In the genomic region with DNA sequence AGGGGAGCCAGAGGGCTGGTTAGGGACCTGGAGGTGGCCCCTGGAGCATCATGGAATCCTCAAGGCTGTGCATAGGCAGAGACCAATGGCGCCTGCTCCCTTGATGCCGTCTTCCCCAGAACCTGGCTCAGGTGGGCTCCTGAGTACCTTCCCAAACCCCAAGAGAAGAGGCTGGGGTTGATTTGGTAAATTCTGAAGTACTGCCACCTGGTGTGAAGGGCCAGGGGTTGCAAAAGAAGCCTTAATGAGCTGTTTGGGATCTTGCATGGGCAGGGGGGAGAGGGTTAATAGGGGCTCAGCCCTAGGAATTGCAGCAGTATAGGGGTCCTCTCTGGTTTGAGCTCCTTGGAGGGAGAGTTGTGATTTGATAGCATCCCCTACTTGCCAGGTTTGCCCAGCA, we compare ENCODE assay signal across 28 cellular contexts. TPM values are rescaled to one million over a fixed set of nuclear protein-coding genes. Genes with fewer than 3 reads are reported as not detected.
DNase-seq lines count a peak whose midpoint lies in the region; ATAC-seq, FAIRE-seq and TF ChIP-seq lines count a peak whose summit lies in the region.
"Had no signal": no experiment of that assay in that cellular context is flagged by ENCODE, and none has a peak within 500 bp of the region (broad histone marks: within the 10 kb centered on the region; RNA-seq: fewer than 3 reads in every experiment).

No MANE protein-coding gene starts in this region.

- no peaks in the 10 kb centered on the region for H3K79me2 ChIP-seq in GM12878 (ENCODE audit: control insufficient read depth, insufficient read depth, low read length)

- no peaks in the 10 kb centered on the region for H3K36me3 ChIP-seq in BE2C
- H3K36me3 ChIP-seq in GM12878 (ENCODE audit: control insufficient read depth in 2 of 2, insufficient read depth in 2 of 2, low read length in 1 of 2) = no peaks in the 10 kb centered on the region; a peak in 1 of 4 replicates
- H3K36me3 ChIP-seq in mucosa of stomach (ENCODE audit: control insufficient read depth, insufficient read depth, low read length) = no peaks in the 10 kb centered on the region
- H3K36me3 ChIP-seq: cardiac muscle cell, HAP-1, spleen had no signal

- H3K4me1 ChIP-seq in BE2C = no peaks in the 10 kb centered on the region
- peaks cover 3% of the 10 kb centered on the region; the same call in 1 of the 2 replicates for H3K4me1 ChIP-seq in GM12878 (ENCODE audit: control insufficient read depth, insufficient read depth, low read length)
- peaks cover 82% of the 10 kb centered on the region for H3K4me1 ChIP-seq in mucosa of stomach (ENCODE audit: control insufficient read depth, insufficient read depth, low read length)
- H3K4me1 ChIP-seq: HAP-1 had no signal

- DNase-seq in BE2C (no peak), GM13977 (ENCODE audit: low spot score) (no peak), GM12878 (ENCODE audit: low read depth, low spot score) (no peak), DMS53 treated with DMSO at 0.1 percent for 48 hours (lab: John Stamatoyannopoulos, UW; ENCODE audit: unreplicated experiment) (no peak), H4 (ENCODE audit: low spot score) (no peak), HFFc6 (no peak), NCI-H524 (lab: John Stamatoyannopoulos, UW) (no peak)
- DNase-seq: activated CD4-positive, alpha-beta T cell treated with anti-CD3 and anti-CD28 coated beads, Interleukin-2, amount 10 ng/mL, durations not matched to agents 24 days and 14 days; activated naive CD4-positive, alpha-beta T cell treated with anti-CD3 and anti-CD28 coated beads, Interleukin-2, amount 50 U/mL, for 16 hours; amygdala; Calu3; mammary epithelial cell; NCI-H1048; NCI-H1930; NCI-H2227 treated with DMSO at 0.1 percent for 48 hours; NCI-H748 treated with DMSO at 0.1 percent for 48 hours; occipital lobe; SK-N-SH; spleen; stimulated activated CD4-positive, alpha-beta T cell treated with anti-CD3 and anti-CD28 coated beads, Interleukin-2, amount 100 ng/mL, for 48 hours; T-helper 17 cell had no signal

- no peak for TF ChIP-seq EP300 in GM12878 (IDR thresholded peaks at IDR 0.05; ENCODE audit: borderline replicate concordance in 1 of 2, control insufficient read depth in 1 of 2, low read depth in 2 of 2, low read length in 2 of 2)

- H3K27ac ChIP-seq in GM12878 (ENCODE audit: control insufficient read depth, insufficient read depth) = no peak overlapping the region
- H3K27ac ChIP-seq: C4-2B, cardiac muscle cell, spleen had no signal

- peak; percentile 49 for ATAC-seq in GM12878
- ATAC-seq: stimulated activated memory B cell treated with anti-CD40 and anti-IgM and Interleukin-4, amounts not matched to agents 10 μg/mL and 1 μg/mL and 100 μg/mL, for 72 hours; T-helper 17 cell had no signal

- no peak overlapping the region for H3K4me3 Mint-ChIP-seq in HFFc6
- H3K4me3 Mint-ChIP-seq: activated CD4-positive, alpha-beta T cell treated with anti-CD3 and anti-CD28 coated beads, Interleukin-2, amount 10 ng/mL, durations not matched to agents 24 days and 14 days; dendritic cell treated with granulocyte-macrophage colony-stimulating factor and Interleukin-4, amounts not matched to agents 40 ng/mL and 50 ng/mL, for 4 days; stimulated activated memory B cell treated with anti-CD40 and anti-IgM and Interleukin-4, amounts not matched to agents 10 μg/mL and 1 μg/mL and 100 μg/mL, for 72 hours; T-helper 17 cell had no signal

- H4K20me1 ChIP-seq in GM12878 (ENCODE audit: control insufficient read depth, insufficient read depth) = no peaks in the 10 kb centered on the region

- no peak for FAIRE-seq in GM12878 (lab: Jason Lieb, UNC)
- FAIRE-seq: urothelium cell line had no signal

- peaks cover 19% of the 10 kb centered on the region for H3K4me1 Mint-ChIP-seq in HFFc6 (ENCODE audit: low read depth)
- H3K4me1 Mint-ChIP-seq: stimulated activated memory B cell treated with anti-CD40 and anti-IgM and Interleukin-4, amounts not matched to agents 10 μg/mL and 1 μg/mL and 100 μg/mL, for 72 hours had no signal

- no peaks in the 10 kb centered on the region for H3K36me3 Mint-ChIP-seq in HFFc6 (ENCODE audit: low read depth)

- POLR2A ChIA-PET in GM12878 (lab: Charles Lee) = no interaction called here

- peaks cover 6% of the 10 kb centered on the region for H3K27me3 Mint-ChIP-seq in HFFc6 (ENCODE audit: insufficient read depth)
- H3K27me3 Mint-ChIP-seq: dendritic cell treated with granulocyte-macrophage colony-stimulating factor and Interleukin-4, amounts not matched to agents 40 ng/mL and 50 ng/mL, for 4 days; stimulated activated memory B cell treated with anti-CD40 and anti-IgM and Interleukin-4, amounts not matched to agents 10 μg/mL and 1 μg/mL and 100 μg/mL, for 72 hours; T-helper 17 cell had no signal

- H3K4me2 ChIP-seq in GM12878 (ENCODE audit: control insufficient read depth, insufficient read depth) = no peak overlapping the region
- H3K4me2 ChIP-seq: SK-N-SH had no signal

- RAD21 ChIA-PET in GM12878 (lab: Charles Lee; ENCODE audit: unreplicated experiment) = interaction anchor here (0.9 to 1.2 kb wide), 2 partner anchors 13 to 58 kb away, joined by 3 to 7 read pairs; no protein-coding TSS in a partner anchor

- peak; percentile 39 for TF ChIP-seq RAD21 in GM12878 (IDR thresholded peaks at IDR 0.05; ENCODE audit: insufficient read depth, low read depth, low read length)

- TF ChIP-seq CTCF in BE2C (IDR thresholded peaks at IDR 0.05; ENCODE audit: low read depth, low read length) (peak; percentile 13; the same call in 1 of the 2 replicates), GM13977 (IDR thresholded peaks at IDR 0.05; ENCODE audit: extremely low read depth, insufficient read depth, missing control alignments) (peak; percentile 19), GM12878 (IDR thresholded peaks at IDR 0.05 in 2 of 3, conservative IDR thresholded peaks at IDR 0.05 in 1 of 3; ENCODE audit: control insufficient read depth in 2 of 3, extremely low read depth in 1 of 3, insufficient read depth in 1 of 3, low read depth in 3 of 3, low read length in 3 of 3) (peak in 1 of 3 experiments; percentile 19; a peak in 1 of 6 replicates), HFFc6 (IDR thresholded peaks at IDR 0.05) (no peak)

- H3K9me3 Mint-ChIP-seq in HFFc6 = no peaks in the 10 kb centered on the region
- H3K9me3 Mint-ChIP-seq: activated CD4-positive, alpha-beta T cell treated with anti-CD3 and anti-CD28 coated beads, Interleukin-2, amount 10 ng/mL, durations not matched to agents 24 days and 14 days; dendritic cell treated with granulocyte-macrophage colony-stimulating factor and Interleukin-4, amounts not matched to agents 40 ng/mL and 50 ng/mL, for 4 days; stimulated activated memory B cell treated with anti-CD40 and anti-IgM and Interleukin-4, amounts not matched to agents 10 μg/mL and 1 μg/mL and 100 μg/mL, for 72 hours had no signal

- TF ChIP-seq POLR2A in GM12878 (IDR thresholded peaks at IDR 0.05; ENCODE audit: low read depth, low read length) = no peak

- H3K4me3 ChIP-seq in BE2C (ENCODE audit: low read depth, low read length) = no peak overlapping the region
- H3K4me3 ChIP-seq in GM12878 = no peak overlapping the region
- H3K4me3 ChIP-seq in mucosa of stomach (ENCODE audit: low read length) = no peak overlapping the region
- H3K4me3 ChIP-seq: cardiac muscle cell, HAP-1, spleen had no signal

- CTCF ChIA-PET in GM12878 (lab: Yijun Ruan, JAX) = interaction anchor here (0.8 to 1.2 kb wide), 6 partner anchors 9 to 73 kb away, joined by 3 to 11 read pairs (median 4); no protein-coding TSS in a partner anchor

- in situ Hi-C loops in GM13977 (cut with MboI; ENCODE audit: low pct_unique_long_range_greater_than_20kb, low sequenced_read_pairs, unreplicated experiment) (no loop called here), GM12878 (cut with MboI) (loop anchor here (25.0 kb wide), 1 partner anchor 810 kb away; no protein-coding TSS in a partner anchor)

- intact Hi-C loops in GM12878 (cut with micrococcal nuclease; ENCODE audit: unreplicated experiment) = no loop called here

- 73% methylated on average over 2 of the region's 2 CpGs for WGBS in GM12878 (ENCODE audit: insufficient coverage, insufficient replicate concordance, low lambda C conversion rate, missing lambda C conversion rate)

- no peak overlapping the region for H3K27ac Mint-ChIP-seq in HFFc6
- H3K27ac Mint-ChIP-seq: activated CD4-positive, alpha-beta T cell treated with anti-CD3 and anti-CD28 coated beads, Interleukin-2, amount 10 ng/mL, durations not matched to agents 24 days and 14 days; dendritic cell treated with granulocyte-macrophage colony-stimulating factor and Interleukin-4, amounts not matched to agents 40 ng/mL and 50 ng/mL, for 4 days; stimulated activated memory B cell treated with anti-CD40 and anti-IgM and Interleukin-4, amounts not matched to agents 10 μg/mL and 1 μg/mL and 100 μg/mL, for 72 hours; T-helper 17 cell had no signal

- H3K9me3 ChIP-seq in BE2C = no peaks in the 10 kb centered on the region
- H3K9me3 ChIP-seq in GM12878 (replicated peaks; ENCODE audit: control insufficient read depth, insufficient read depth, low read length) = no peaks in the 10 kb centered on the region
- H3K9me3 ChIP-seq in mucosa of stomach (ENCODE audit: control insufficient read depth, low read length) = no peaks in the 10 kb centered on the region
- H3K9me3 ChIP-seq: HAP-1, SK-N-SH, spleen had no signal

- H3K9ac ChIP-seq in GM12878 (ENCODE audit: control insufficient read depth, insufficient read depth, low read length) = no peak overlapping the region
- peak overlapping the region; percentile 59 for H3K9ac ChIP-seq in mucosa of stomach (ENCODE audit: low read length)
- H3K9ac ChIP-seq: SK-N-SH had no signal

- H3K27me3 ChIP-seq in BE2C = no peaks in the 10 kb centered on the region
- H3K27me3 ChIP-seq in GM12878 (replicated peaks in 1 of 2; ENCODE audit: control insufficient read depth in 2 of 2, insufficient read depth in 2 of 2, low read length in 1 of 2) = no peaks in the 10 kb centered on the region
- H3K27me3 ChIP-seq in mucosa of stomach (ENCODE audit: control insufficient read depth, insufficient read depth, low read length) = no peaks in the 10 kb centered on the region
- H3K27me3 ChIP-seq: cardiac muscle cell had no signal

- SMC1A ChIA-PET in GM12878 (lab: Charles Lee; ENCODE audit: uncharacterized antibody, unreplicated experiment) = interaction anchor here (1.0 to 2.0 kb wide), 4 partner anchors 53 to 126 kb away, joined by 3 to 13 read pairs (median 5); partner anchors contain the start of gene CYSTM1

- BruUV-seq in GM12878 (replicated peaks; lab: Mats Ljungman, UMichigan) = no TSS peak

- H2AFZ ChIP-seq in GM12878 (ENCODE audit: control insufficient read depth, low read depth, low read length) = no peak overlapping the region

RNA-seq across cellular contexts. Expression of gene CYSTM1, which starts 52.1 kb away (rescaled TPM):
- 72.8 TPM for polyA plus RNA-seq in BE2C (2012; ENCODE audit: insufficient read depth, insufficient read length, low read depth)
- 34.5 and 44.8 TPM in 2 replicates for total RNA-seq in GM12878 (2013; cell fraction: nucleolus; rRNA removed)
- 97.8 and 105 TPM in 2 replicates for total RNA-seq in GM12878 (2014; rRNA removed)
- 81.4 and 90.2 TPM in 2 replicates for total RNA-seq in GM12878 (2014; rRNA removed; fragmentation: Illumina TruSeq; extraction: Trizol)
- 52.7 and 59.8 TPM in 2 replicates for total RNA-seq in GM12878 (2021)
- 17.8 TPM for polyA plus RNA-seq in GM12878 (2011; ENCODE audit: low read depth)
- 91.3 and 120 TPM in 2 replicates for polyA plus RNA-seq in GM12878 (2011; rRNA removed)
- polyA plus RNA-seq in GM12878 (2011; cell fraction: cytosol; rRNA removed) = 134 and 170 TPM in 2 replicates
- 71.6 and 92.3 TPM in 2 replicates for polyA plus RNA-seq in GM12878 (2011; cell fraction: nucleus; rRNA removed)
- polyA plus RNA-seq in GM12878 (2012) = 43.8 and 51.9 TPM in 2 replicates
- 71.3 and 92.5 TPM in 2 replicates for polyA plus RNA-seq in GM12878 (2014; fragmentation: Illumina TruSeq; extraction: Trizol)
- polyA plus RNA-seq in GM12878 (2014; fragmentation: Nextera tagmentation; extraction: Ambion mirVana) = 100 to 1,000 TPM; 204 to 261 TPM
- polyA plus RNA-seq in GM12878 (2014; rRNA removed) = 103 and 112 TPM in 2 replicates
- 10 to 100 TPM; 67.5 to 85.4 TPM for polyA plus RNA-seq in GM12878 (2016; fragmentation: Nextera tagmentation; extraction: Ambion mirVana)
- polyA minus RNA-seq in GM12878 (2011; rRNA and poly(A)+ RNA removed) = 41.5 and 88.5 TPM in 2 replicates
- polyA minus RNA-seq in GM12878 (2011; cell fraction: cytosol; rRNA and poly(A)+ RNA removed) = 33.9 and 36.2 TPM in 2 replicates
- 27.4 and 35.2 TPM in 2 replicates for polyA minus RNA-seq in GM12878 (2011; cell fraction: nucleus; rRNA and poly(A)+ RNA removed)
- total RNA-seq in H4 (2014; rRNA removed; shearing (Covaris generic)) = 15.4 and 23.0 TPM in 2 replicates
- total RNA-seq in HFFc6 (2021; fragmentation: NEBNext Ultra II Directional; extraction: Animal tissue kit (Norgen Biotek cat#: 25700)) = 10 to 100 TPM; 11.6 to 16.7 (median 12.5) TPM
